19 cellular contexts compared by ENCODE assay signal in genomic region chr22:20316217-20316843, GRCh38. TPM values are rescaled to one million over a fixed set of nuclear protein-coding genes. Genes with fewer than 3 reads are reported as not detected.
DNase-seq lines count a peak whose midpoint lies in the region; ATAC-seq and TF ChIP-seq lines count a peak whose summit lies in the region.
"Had no signal": no experiment of that assay in that cellular context is flagged by ENCODE, and none has a peak within 500 bp of the region (broad histone marks: within the 10 kb centered on the region; RNA-seq: fewer than 3 reads in every experiment).

No MANE protein-coding gene starts in this region.

- no peak overlapping the region for H3K27ac Mint-ChIP-seq in activated T-cell treated with anti-CD3 and anti-CD28 coated beads, Interleukin-2, amount 50 U/mL, for 24 hours
- no peak overlapping the region for H3K27ac Mint-ChIP-seq in activated CD8-positive, alpha-beta memory T cell treated with anti-CD3 and anti-CD28 coated beads, Interleukin-2, amount 10 ng/mL, durations not matched to agents 7 days and 5 days
- no peak overlapping the region for H3K27ac Mint-ChIP-seq in stimulated activated effector memory CD8-positive, alpha-beta T cell treated with anti-CD3 and anti-CD28 coated beads, Interleukin-12 subunit alpha, Interleukin-12 subunit beta, amount 100 ng/mL, for 72 hours
- H3K27ac Mint-ChIP-seq: CD4-positive, alpha-beta T cell; stimulated activated naive CD8-positive, alpha-beta T cell treated with anti-CD3 and anti-CD28 coated beads, Interleukin-15, Interleukin-2, amounts not matched to agents 100 ng/mL and 50 ng/mL, for 24 hours had no signal

- CTCF ChIA-PET in activated CD8-positive, alpha-beta memory T cell treated with anti-CD3 and anti-CD28 coated beads, Interleukin-2, amount 10 ng/mL, durations not matched to agents 7 days and 5 days (lab: Charles Lee) = interaction anchor here (0.9 to 1.5 kb wide), 4 partner anchors 12 to 160 kb away, joined by 3 to 6 read pairs (median 4); no protein-coding TSS in a partner anchor

- peaks cover 27% of the 10 kb centered on the region for H3K4me1 ChIP-seq in lower lobe of right lung

- no peaks in the 10 kb centered on the region for H3K27me3 Mint-ChIP-seq in activated T-cell treated with anti-CD3 and anti-CD28 coated beads, Interleukin-2, amount 50 U/mL, for 24 hours
- no peaks in the 10 kb centered on the region for H3K27me3 Mint-ChIP-seq in activated CD8-positive, alpha-beta memory T cell treated with anti-CD3 and anti-CD28 coated beads, Interleukin-2, amount 10 ng/mL, durations not matched to agents 7 days and 5 days
- H3K27me3 Mint-ChIP-seq: CD4-positive, alpha-beta T cell; stimulated activated naive CD8-positive, alpha-beta T cell treated with anti-CD3 and anti-CD28 coated beads, Interleukin-15, Interleukin-2, amounts not matched to agents 100 ng/mL and 50 ng/mL, for 24 hours had no signal

- H3K9me3 Mint-ChIP-seq in activated T-cell treated with anti-CD3 and anti-CD28 coated beads, Interleukin-2, amount 50 U/mL, for 24 hours = no peaks in the 10 kb centered on the region
- H3K9me3 Mint-ChIP-seq in activated CD8-positive, alpha-beta memory T cell treated with anti-CD3 and anti-CD28 coated beads, Interleukin-2, amount 10 ng/mL, durations not matched to agents 7 days and 5 days (ENCODE audit: low read depth) = no peaks in the 10 kb centered on the region
- H3K9me3 Mint-ChIP-seq in stimulated activated effector memory CD8-positive, alpha-beta T cell treated with anti-CD3 and anti-CD28 coated beads, Interleukin-12 subunit alpha, Interleukin-12 subunit beta, amount 100 ng/mL, for 72 hours = no peaks in the 10 kb centered on the region
- H3K9me3 Mint-ChIP-seq: CD4-positive, alpha-beta T cell; stimulated activated naive CD8-positive, alpha-beta T cell treated with anti-CD3 and anti-CD28 coated beads, Interleukin-15, Interleukin-2, amounts not matched to agents 100 ng/mL and 50 ng/mL, for 24 hours had no signal

- H3K4me3 ChIP-seq in lower lobe of right lung = no peak overlapping the region
- H3K4me3 ChIP-seq: SK-N-MC had no signal

- intact Hi-C loops in lower lobe of right lung (cut with DNase I) = no loop called here

- no peaks in the 10 kb centered on the region for H3K27me3 ChIP-seq in lower lobe of right lung (ENCODE audit: low read depth)

- peaks cover 8% of the 10 kb centered on the region for H3K36me3 Mint-ChIP-seq in activated T-cell treated with anti-CD3 and anti-CD28 coated beads, Interleukin-2, amount 50 U/mL, for 24 hours (ENCODE audit: low read depth)
- no peaks in the 10 kb centered on the region for H3K36me3 Mint-ChIP-seq in activated CD8-positive, alpha-beta memory T cell treated with anti-CD3 and anti-CD28 coated beads, Interleukin-2, amount 10 ng/mL, durations not matched to agents 7 days and 5 days
- peaks cover 6% of the 10 kb centered on the region for H3K36me3 Mint-ChIP-seq in stimulated activated effector memory CD8-positive, alpha-beta T cell treated with anti-CD3 and anti-CD28 coated beads, Interleukin-12 subunit alpha, Interleukin-12 subunit beta, amount 100 ng/mL, for 72 hours

- DNase-seq in activated T-cell treated with anti-CD3 and anti-CD28 coated beads, Interleukin-2, amount 50 U/mL, for 24 hours = peak; percentile 25
- DNase-seq in activated T-cell treated with anti-CD3 and anti-CD28 coated beads for 4 hours (no peak), lower lobe of right lung (peak; percentile 42), NOMO-1 (lab: John Stamatoyannopoulos, UW; ENCODE audit: unreplicated experiment in 2 of 2) (no peak), hippocampal formation (lab: John Stamatoyannopoulos, UW) (no peak), C1 segment of cervical spinal cord (lab: John Stamatoyannopoulos, UW) (no peak)
- peak; percentile 39 for DNase-seq in activated CD8-positive, alpha-beta memory T cell treated with anti-CD3 and anti-CD28 coated beads, Interleukin-2, amount 10 ng/mL, durations not matched to agents 7 days and 5 days
- DNase-seq in stimulated activated effector memory CD8-positive, alpha-beta T cell treated with anti-CD3 and anti-CD28 coated beads, Interleukin-12 subunit alpha, Interleukin-12 subunit beta, amount 100 ng/mL, for 72 hours (ENCODE audit: low spot score in 2 of 2) = peak; percentile 1 to 49
- DNase-seq: activated CD4-positive, alpha-beta T cell treated with anti-CD3 and anti-CD28 coated beads for 48 hours; activated gamma-delta T cell; anterior cingulate cortex; NCI-H1048; NCI-H526 treated with DMSO at 0.1 percent for 48 hours; OCI-M1; stimulated activated CD4-positive, alpha-beta T cell treated with anti-CD3 and anti-CD28 coated beads, Interleukin-15, amount 100 ng/mL, for 24 hours had no signal

- no peak for TF ChIP-seq CTCF in lower lobe of right lung (IDR thresholded peaks at IDR 0.05)

- H3K9me3 ChIP-seq in lower lobe of right lung = no peaks in the 10 kb centered on the region

- H3K27ac ChIP-seq in lower lobe of right lung = no peak overlapping the region
- H3K27ac ChIP-seq: SK-N-MC had no signal

- no peak overlapping the region for H3K4me3 Mint-ChIP-seq in activated T-cell treated with anti-CD3 and anti-CD28 coated beads, Interleukin-2, amount 50 U/mL, for 24 hours
- no peak overlapping the region for H3K4me3 Mint-ChIP-seq in activated CD8-positive, alpha-beta memory T cell treated with anti-CD3 and anti-CD28 coated beads, Interleukin-2, amount 10 ng/mL, durations not matched to agents 7 days and 5 days
- no peak overlapping the region for H3K4me3 Mint-ChIP-seq in stimulated activated effector memory CD8-positive, alpha-beta T cell treated with anti-CD3 and anti-CD28 coated beads, Interleukin-12 subunit alpha, Interleukin-12 subunit beta, amount 100 ng/mL, for 72 hours
- H3K4me3 Mint-ChIP-seq: stimulated activated naive CD8-positive, alpha-beta T cell treated with anti-CD3 and anti-CD28 coated beads, Interleukin-15, Interleukin-2, amounts not matched to agents 100 ng/mL and 50 ng/mL, for 24 hours had no signal

- no peak for ATAC-seq in activated CD8-positive, alpha-beta memory T cell treated with anti-CD3 and anti-CD28 coated beads, Interleukin-2, amount 10 ng/mL, durations not matched to agents 7 days and 5 days
- ATAC-seq in lower lobe of right lung = no peak
- ATAC-seq in stimulated activated effector memory CD8-positive, alpha-beta T cell treated with anti-CD3 and anti-CD28 coated beads, Interleukin-12 subunit alpha, Interleukin-12 subunit beta, amount 100 ng/mL, for 72 hours = no peak
- ATAC-seq: left colon had no signal

- H3K4me1 Mint-ChIP-seq in activated T-cell treated with anti-CD3 and anti-CD28 coated beads, Interleukin-2, amount 50 U/mL, for 24 hours (ENCODE audit: low read depth) = peaks cover 39% of the 10 kb centered on the region
- peaks cover 28% of the 10 kb centered on the region for H3K4me1 Mint-ChIP-seq in activated CD8-positive, alpha-beta memory T cell treated with anti-CD3 and anti-CD28 coated beads, Interleukin-2, amount 10 ng/mL, durations not matched to agents 7 days and 5 days
- H3K4me1 Mint-ChIP-seq in stimulated activated effector memory CD8-positive, alpha-beta T cell treated with anti-CD3 and anti-CD28 coated beads, Interleukin-12 subunit alpha, Interleukin-12 subunit beta, amount 100 ng/mL, for 72 hours = peaks cover 25% of the 10 kb centered on the region

- H3K36me3 ChIP-seq in lower lobe of right lung = peaks cover 6% of the 10 kb centered on the region

RNA-seq across cellular contexts. Expression of gene DGCR6L, which starts 3.5 kb away (rescaled TPM):
- 10 to 100 TPM; 45.0 to 46.6 TPM for total RNA-seq in activated CD8-positive, alpha-beta memory T cell treated with anti-CD3 and anti-CD28 coated beads, Interleukin-2, amount 10 ng/mL, durations not matched to agents 7 days and 5 days
- 31.1 TPM for total RNA-seq in lower lobe of right lung

RNA-seq across cellular contexts. Expression of gene RTN4R, which starts 48.2 kb away (rescaled TPM):
- 1 to 10 TPM; 1.4 to 2.5 TPM for total RNA-seq in activated CD8-positive, alpha-beta memory T cell treated with anti-CD3 and anti-CD28 coated beads, Interleukin-2, amount 10 ng/mL, durations not matched to agents 7 days and 5 days
- total RNA-seq in lower lobe of right lung = 9.6 TPM

Comparison
In these comparisons a context has a peak if more than half of its experiments do, and no peak if none do; other contexts are left out.
1. DNase-seq: peak in activated T-cell treated with anti-CD3 and anti-CD28 coated beads, Interleukin-2, amount 50 U/mL, for 24 hours (single experiment), activated CD8-positive, alpha-beta memory T cell treated with anti-CD3 and anti-CD28 coated beads, Interleukin-2, amount 10 ng/mL, durations not matched to agents 7 days and 5 days (single experiment), lower lobe of right lung (single experiment) and stimulated activated effector memory CD8-positive, alpha-beta T cell treated with anti-CD3 and anti-CD28 coated beads, Interleukin-12 subunit alpha, Interleukin-12 subunit beta, amount 100 ng/mL, for 72 hours (2 of 2); none in activated T-cell treated with anti-CD3 and anti-CD28 coated beads for 4 hours (single experiment), NOMO-1 (0 of 2), hippocampal formation (0 of 2) and C1 segment of cervical spinal cord (0 of 14).